1 cellular context compared by ENCODE assay signal in the genomic region with DNA sequence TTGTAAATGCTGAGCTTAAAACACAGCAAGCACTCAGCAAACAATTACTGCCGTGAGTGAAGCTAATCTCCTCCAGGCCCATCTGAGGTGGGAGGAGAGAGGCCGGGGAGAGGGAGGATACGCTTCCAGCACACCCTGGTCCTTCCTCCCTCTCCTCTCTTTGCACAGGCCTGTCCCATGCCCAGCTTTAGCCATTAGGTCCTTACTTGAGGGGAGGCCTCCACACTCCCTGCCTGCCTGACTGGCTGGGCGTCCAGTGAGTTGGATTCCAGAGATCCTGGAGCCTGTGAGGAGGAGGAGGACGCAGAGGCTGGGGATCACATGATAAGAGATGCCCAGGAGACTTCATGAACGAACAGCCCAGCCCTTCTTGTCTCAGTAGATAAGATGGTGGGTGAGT.
TF ChIP-seq lines count a peak whose summit lies in the region.

No MANE protein-coding gene starts in this region.

TF ChIP-seq in K562, 482 proteins besides CTCF, POLR2A, EP300 and RAD21 (continued from another document):
- TF ChIP-seq, protein P1, sequence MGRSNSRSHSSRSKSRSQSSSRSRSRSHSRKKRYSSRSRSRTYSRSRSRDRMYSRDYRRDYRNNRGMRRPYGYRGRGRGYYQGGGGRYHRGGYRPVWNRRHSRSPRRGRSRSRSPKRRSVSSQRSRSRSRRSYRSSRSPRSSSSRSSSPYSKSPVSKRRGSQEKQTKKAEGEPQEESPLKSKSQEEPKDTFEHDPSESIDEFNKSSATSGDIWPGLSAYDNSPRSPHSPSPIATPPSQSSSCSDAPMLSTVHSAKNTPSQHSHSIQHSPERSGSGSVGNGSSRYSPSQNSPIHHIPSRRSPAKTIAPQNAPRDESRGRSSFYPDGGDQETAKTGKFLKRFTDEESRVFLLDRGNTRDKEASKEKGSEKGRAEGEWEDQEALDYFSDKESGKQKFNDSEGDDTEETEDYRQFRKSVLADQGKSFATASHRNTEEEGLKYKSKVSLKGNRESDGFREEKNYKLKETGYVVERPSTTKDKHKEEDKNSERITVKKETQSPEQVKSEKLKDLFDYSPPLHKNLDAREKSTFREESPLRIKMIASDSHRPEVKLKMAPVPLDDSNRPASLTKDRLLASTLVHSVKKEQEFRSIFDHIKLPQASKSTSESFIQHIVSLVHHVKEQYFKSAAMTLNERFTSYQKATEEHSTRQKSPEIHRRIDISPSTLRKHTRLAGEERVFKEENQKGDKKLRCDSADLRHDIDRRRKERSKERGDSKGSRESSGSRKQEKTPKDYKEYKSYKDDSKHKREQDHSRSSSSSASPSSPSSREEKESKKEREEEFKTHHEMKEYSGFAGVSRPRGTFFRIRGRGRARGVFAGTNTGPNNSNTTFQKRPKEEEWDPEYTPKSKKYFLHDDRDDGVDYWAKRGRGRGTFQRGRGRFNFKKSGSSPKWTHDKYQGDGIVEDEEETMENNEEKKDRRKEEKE (IDR thresholded peaks at IDR 0.05; ENCODE audit: borderline replicate concordance in 1 of 2, control insufficient read depth in 1 of 2, low read depth in 2 of 2, low read length in 1 of 2) = no peak
- TF ChIP-seq BHLHE40 (IDR thresholded peaks at IDR 0.05; ENCODE audit: low read length) (peak; percentile 14; the same call in 1 of the 2 replicates), HMG20A (CRISPR knock-in tag; conservative IDR thresholded peaks at IDR 0.05) (no peak), TOE1 (IDR thresholded peaks at IDR 0.05; ENCODE audit: borderline replicate concordance) (peak; percentile 47; the same call in 1 of the 2 replicates), TOE1 (CRISPR knock-in tag; IDR thresholded peaks at IDR 0.05; ENCODE audit: borderline replicate concordance, low read depth) (no peak), ZNF263 (CRISPR knock-in tag; IDR thresholded peaks at IDR 0.05; ENCODE audit: borderline replicate concordance) (peak; percentile 92), TCF3 (CRISPR knock-in tag; IDR thresholded peaks at IDR 0.05) (peak; percentile 44; the same call in 1 of the 2 replicates), COPS2 (conservative IDR thresholded peaks at IDR 0.05) (no peak), DPF2 (IDR thresholded peaks at IDR 0.05) (peak; percentile 50; the same call in 1 of the 2 replicates), FIP1L1 (IDR thresholded peaks at IDR 0.05; ENCODE audit: low read depth, low read length, poor library complexity, severe bottlenecking) (no peak), TEAD4 (IDR thresholded peaks at IDR 0.05; ENCODE audit: low read length) (0 out of 2 replicates have a peak, but pooled peaks have one; percentile 7), TEAD4 (CRISPR knock-in tag; IDR thresholded peaks at IDR 0.05; ENCODE audit: borderline replicate concordance) (no peak), SOX6 (IDR thresholded peaks at IDR 0.05) (0 out of 2 replicates have a peak, but pooled peaks have one; percentile 22), ZNF184 (CRISPR knock-in tag; IDR thresholded peaks at IDR 0.05) (no peak), MTA3 (IDR thresholded peaks at IDR 0.05; ENCODE audit: borderline replicate concordance) (peak; percentile 43; the same call in 1 of the 2 replicates), MYNN (IDR thresholded peaks at IDR 0.05) (0 out of 2 replicates have a peak, but pooled peaks have one; percentile 16), MYNN (CRISPR knock-in tag; IDR thresholded peaks at IDR 0.05) (no peak), CHD1 (IDR thresholded peaks at IDR 0.05; ENCODE audit: low read length) (no peak), CBFA2T2 (conservative IDR thresholded peaks at IDR 0.05) (peak; percentile 56), RAD51 (IDR thresholded peaks at IDR 0.05; ENCODE audit: borderline replicate concordance, low read depth) (peak; percentile 41; the same call in 1 of the 2 replicates), ZNF561 (CRISPR knock-in tag; conservative IDR thresholded peaks at IDR 0.05) (no peak), RCOR1 (IDR thresholded peaks at IDR 0.05; ENCODE audit: borderline replicate concordance in 1 of 2, low read depth in 2 of 2, low read length in 2 of 2) (peak in 1 of 2 experiments; percentile 29; a peak in 1 of 4 replicates), HDAC2 (IDR thresholded peaks at IDR 0.05) (0 out of 2 replicates have a peak, but pooled peaks have one; percentile 44), ZFP36 (IDR thresholded peaks at IDR 0.05; ENCODE audit: low read depth, low read length, partially characterized antibody) (peak; percentile 4), RBBP5 (IDR thresholded peaks at IDR 0.05; ENCODE audit: borderline replicate concordance, insufficient read depth, low read length, poor library complexity, severe bottlenecking) (peak; percentile 51), RBM14 (IDR thresholded peaks at IDR 0.05; ENCODE audit: borderline replicate concordance, insufficient read depth, low read depth, low read length) (no peak), CTBP1 (IDR thresholded peaks at IDR 0.05; ENCODE audit: borderline replicate concordance) (peak; percentile 79), CBFA2T3 (IDR thresholded peaks at IDR 0.05) (peak; percentile 70), NRF1 (conservative IDR thresholded peaks at IDR 0.05 in 1 of 2, IDR thresholded peaks at IDR 0.05 in 1 of 2) (peak; percentile 29 to 35; a peak in 3 of 4 replicates), ATF7 (IDR thresholded peaks at IDR 0.05) (0 out of 2 replicates have a peak, but pooled peaks have one; percentile 17), KDM1A (IDR thresholded peaks at IDR 0.05) (no peak)
- TF ChIP-seq, protein P2, sequence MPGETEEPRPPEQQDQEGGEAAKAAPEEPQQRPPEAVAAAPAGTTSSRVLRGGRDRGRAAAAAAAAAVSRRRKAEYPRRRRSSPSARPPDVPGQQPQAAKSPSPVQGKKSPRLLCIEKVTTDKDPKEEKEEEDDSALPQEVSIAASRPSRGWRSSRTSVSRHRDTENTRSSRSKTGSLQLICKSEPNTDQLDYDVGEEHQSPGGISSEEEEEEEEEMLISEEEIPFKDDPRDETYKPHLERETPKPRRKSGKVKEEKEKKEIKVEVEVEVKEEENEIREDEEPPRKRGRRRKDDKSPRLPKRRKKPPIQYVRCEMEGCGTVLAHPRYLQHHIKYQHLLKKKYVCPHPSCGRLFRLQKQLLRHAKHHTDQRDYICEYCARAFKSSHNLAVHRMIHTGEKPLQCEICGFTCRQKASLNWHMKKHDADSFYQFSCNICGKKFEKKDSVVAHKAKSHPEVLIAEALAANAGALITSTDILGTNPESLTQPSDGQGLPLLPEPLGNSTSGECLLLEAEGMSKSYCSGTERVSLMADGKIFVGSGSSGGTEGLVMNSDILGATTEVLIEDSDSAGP (CRISPR knock-in tag; IDR thresholded peaks at IDR 0.05) = no peak
- TF ChIP-seq, protein P3, sequence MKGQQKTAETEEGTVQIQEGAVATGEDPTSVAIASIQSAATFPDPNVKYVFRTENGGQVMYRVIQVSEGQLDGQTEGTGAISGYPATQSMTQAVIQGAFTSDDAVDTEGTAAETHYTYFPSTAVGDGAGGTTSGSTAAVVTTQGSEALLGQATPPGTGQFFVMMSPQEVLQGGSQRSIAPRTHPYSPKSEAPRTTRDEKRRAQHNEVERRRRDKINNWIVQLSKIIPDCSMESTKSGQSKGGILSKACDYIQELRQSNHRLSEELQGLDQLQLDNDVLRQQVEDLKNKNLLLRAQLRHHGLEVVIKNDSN (CRISPR knock-in tag; IDR thresholded peaks at IDR 0.05) = peak; percentile 30; the same call in 1 of the 2 replicates
- TF ChIP-seq, protein P4, sequence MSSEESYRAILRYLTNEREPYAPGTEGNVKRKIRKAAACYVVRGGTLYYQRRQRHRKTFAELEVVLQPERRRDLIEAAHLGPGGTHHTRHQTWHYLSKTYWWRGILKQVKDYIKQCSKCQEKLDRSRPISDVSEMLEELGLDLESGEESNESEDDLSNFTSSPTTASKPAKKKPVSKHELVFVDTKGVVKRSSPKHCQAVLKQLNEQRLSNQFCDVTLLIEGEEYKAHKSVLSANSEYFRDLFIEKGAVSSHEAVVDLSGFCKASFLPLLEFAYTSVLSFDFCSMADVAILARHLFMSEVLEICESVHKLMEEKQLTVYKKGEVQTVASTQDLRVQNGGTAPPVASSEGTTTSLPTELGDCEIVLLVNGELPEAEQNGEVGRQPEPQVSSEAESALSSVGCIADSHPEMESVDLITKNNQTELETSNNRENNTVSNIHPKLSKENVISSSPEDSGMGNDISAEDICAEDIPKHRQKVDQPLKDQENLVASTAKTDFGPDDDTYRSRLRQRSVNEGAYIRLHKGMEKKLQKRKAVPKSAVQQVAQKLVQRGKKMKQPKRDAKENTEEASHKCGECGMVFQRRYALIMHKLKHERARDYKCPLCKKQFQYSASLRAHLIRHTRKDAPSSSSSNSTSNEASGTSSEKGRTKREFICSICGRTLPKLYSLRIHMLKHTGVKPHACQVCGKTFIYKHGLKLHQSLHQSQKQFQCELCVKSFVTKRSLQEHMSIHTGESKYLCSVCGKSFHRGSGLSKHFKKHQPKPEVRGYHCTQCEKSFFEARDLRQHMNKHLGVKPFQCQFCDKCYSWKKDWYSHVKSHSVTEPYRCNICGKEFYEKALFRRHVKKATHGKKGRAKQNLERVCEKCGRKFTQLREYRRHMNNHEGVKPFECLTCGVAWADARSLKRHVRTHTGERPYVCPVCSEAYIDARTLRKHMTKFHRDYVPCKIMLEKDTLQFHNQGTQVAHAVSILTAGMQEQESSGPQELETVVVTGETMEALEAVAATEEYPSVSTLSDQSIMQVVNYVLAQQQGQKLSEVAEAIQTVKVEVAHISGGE (CRISPR knock-in tag; IDR thresholded peaks at IDR 0.05) = 0 out of 6 replicates have a peak, but pooled peaks of 1 of the 3 experiments have one; percentile 3
- TF ChIP-seq, protein P5, sequence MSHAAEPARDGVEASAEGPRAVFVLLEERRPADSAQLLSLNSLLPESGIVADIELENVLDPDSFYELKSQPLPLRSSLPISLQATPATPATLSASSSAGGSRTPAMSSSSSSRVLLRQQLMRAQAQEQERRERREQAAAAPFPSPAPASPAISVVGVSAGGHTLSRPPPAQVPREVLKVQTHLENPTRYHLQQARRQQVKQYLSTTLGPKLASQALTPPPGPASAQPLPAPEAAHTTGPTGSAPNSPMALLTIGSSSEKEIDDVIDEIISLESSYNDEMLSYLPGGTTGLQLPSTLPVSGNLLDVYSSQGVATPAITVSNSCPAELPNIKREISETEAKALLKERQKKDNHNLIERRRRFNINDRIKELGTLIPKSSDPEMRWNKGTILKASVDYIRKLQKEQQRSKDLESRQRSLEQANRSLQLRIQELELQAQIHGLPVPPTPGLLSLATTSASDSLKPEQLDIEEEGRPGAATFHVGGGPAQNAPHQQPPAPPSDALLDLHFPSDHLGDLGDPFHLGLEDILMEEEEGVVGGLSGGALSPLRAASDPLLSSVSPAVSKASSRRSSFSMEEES (CRISPR knock-in tag; IDR thresholded peaks at IDR 0.05) = peak; percentile 74
- TF ChIP-seq, protein P6, sequence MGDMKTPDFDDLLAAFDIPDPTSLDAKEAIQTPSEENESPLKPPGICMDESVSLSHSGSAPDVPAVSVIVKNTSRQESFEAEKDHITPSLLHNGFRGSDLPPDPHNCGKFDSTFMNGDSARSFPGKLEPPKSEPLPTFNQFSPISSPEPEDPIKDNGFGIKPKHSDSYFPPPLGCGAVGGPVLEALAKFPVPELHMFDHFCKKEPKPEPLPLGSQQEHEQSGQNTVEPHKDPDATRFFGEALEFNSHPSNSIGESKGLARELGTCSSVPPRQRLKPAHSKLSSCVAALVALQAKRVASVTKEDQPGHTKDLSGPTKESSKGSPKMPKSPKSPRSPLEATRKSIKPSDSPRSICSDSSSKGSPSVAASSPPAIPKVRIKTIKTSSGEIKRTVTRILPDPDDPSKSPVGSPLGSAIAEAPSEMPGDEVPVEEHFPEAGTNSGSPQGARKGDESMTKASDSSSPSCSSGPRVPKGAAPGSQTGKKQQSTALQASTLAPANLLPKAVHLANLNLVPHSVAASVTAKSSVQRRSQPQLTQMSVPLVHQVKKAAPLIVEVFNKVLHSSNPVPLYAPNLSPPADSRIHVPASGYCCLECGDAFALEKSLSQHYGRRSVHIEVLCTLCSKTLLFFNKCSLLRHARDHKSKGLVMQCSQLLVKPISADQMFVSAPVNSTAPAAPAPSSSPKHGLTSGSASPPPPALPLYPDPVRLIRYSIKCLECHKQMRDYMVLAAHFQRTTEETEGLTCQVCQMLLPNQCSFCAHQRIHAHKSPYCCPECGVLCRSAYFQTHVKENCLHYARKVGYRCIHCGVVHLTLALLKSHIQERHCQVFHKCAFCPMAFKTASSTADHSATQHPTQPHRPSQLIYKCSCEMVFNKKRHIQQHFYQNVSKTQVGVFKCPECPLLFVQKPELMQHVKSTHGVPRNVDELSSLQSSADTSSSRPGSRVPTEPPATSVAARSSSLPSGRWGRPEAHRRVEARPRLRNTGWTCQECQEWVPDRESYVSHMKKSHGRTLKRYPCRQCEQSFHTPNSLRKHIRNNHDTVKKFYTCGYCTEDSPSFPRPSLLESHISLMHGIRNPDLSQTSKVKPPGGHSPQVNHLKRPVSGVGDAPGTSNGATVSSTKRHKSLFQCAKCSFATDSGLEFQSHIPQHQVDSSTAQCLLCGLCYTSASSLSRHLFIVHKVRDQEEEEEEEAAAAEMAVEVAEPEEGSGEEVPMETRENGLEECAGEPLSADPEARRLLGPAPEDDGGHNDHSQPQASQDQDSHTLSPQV (IDR thresholded peaks at IDR 0.05) = peak; percentile 76; the same call in 1 of the 2 replicates
- TF ChIP-seq, protein P7, sequence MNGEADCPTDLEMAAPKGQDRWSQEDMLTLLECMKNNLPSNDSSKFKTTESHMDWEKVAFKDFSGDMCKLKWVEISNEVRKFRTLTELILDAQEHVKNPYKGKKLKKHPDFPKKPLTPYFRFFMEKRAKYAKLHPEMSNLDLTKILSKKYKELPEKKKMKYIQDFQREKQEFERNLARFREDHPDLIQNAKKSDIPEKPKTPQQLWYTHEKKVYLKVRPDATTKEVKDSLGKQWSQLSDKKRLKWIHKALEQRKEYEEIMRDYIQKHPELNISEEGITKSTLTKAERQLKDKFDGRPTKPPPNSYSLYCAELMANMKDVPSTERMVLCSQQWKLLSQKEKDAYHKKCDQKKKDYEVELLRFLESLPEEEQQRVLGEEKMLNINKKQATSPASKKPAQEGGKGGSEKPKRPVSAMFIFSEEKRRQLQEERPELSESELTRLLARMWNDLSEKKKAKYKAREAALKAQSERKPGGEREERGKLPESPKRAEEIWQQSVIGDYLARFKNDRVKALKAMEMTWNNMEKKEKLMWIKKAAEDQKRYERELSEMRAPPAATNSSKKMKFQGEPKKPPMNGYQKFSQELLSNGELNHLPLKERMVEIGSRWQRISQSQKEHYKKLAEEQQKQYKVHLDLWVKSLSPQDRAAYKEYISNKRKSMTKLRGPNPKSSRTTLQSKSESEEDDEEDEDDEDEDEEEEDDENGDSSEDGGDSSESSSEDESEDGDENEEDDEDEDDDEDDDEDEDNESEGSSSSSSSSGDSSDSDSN (IDR thresholded peaks at IDR 0.05; ENCODE audit: borderline replicate concordance in 1 of 2, low read depth in 2 of 2, low read length in 2 of 2) = peak in 1 of 2 experiments; percentile 62; a peak in 1 of 4 replicates
- TF ChIP-seq, protein P8, sequence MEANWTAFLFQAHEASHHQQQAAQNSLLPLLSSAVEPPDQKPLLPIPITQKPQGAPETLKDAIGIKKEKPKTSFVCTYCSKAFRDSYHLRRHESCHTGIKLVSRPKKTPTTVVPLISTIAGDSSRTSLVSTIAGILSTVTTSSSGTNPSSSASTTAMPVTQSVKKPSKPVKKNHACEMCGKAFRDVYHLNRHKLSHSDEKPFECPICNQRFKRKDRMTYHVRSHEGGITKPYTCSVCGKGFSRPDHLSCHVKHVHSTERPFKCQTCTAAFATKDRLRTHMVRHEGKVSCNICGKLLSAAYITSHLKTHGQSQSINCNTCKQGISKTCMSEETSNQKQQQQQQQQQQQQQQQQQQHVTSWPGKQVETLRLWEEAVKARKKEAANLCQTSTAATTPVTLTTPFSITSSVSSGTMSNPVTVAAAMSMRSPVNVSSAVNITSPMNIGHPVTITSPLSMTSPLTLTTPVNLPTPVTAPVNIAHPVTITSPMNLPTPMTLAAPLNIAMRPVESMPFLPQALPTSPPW (CRISPR knock-in tag; IDR thresholded peaks at IDR 0.05) = 0 out of 2 replicates have a peak, but pooled peaks have one; percentile 32
